ENCODE assay signal across 9 cellular contexts in the genomic region with DNA sequence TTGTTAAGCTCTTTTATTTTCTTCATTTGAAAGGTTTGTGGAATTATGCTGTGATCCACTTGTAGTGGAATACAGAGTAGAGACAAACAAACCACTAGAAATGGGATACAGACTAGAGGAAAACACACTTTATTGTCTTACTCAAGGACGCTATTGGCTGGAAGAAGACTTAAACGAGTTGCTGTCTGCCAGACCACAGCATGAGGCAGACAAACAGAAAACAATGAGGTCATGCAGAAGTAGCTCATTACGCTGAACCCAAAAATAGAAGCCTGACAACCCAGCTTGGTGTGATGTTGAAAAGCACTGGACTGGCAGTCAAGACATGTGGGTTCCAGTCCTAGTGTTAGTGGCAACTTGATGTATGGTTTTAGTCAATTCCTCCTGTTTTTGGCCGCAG.
DNase-seq lines count a peak whose midpoint lies in the region; ATAC-seq, FAIRE-seq and TF ChIP-seq lines count a peak whose summit lies in the region.
"Had no signal": no experiment of that assay in that cellular context is flagged by ENCODE, and none has a peak within 500 bp of the region (broad histone marks: within the 10 kb centered on the region; RNA-seq: fewer than 3 reads in every experiment).

No MANE protein-coding gene starts in this region.

- WGBS in HepG2 (ENCODE audit: low lambda C conversion rate) = 25% methylated on average over 4 of the region's 4 CpGs
- 52% methylated on average over 4 of the region's 4 CpGs for WGBS in right lobe of liver (ENCODE audit: insufficient coverage, low coverage, low lambda C conversion rate, missing lambda C conversion rate)

- no peak overlapping the region for H3K4me2 ChIP-seq in HepG2 (ENCODE audit: low read depth, low read length)

- no peak overlapping the region for H3K9ac ChIP-seq in HepG2 (ENCODE audit: insufficient read depth, low read depth, low read length)

- H3K27ac Mint-ChIP-seq in stimulated activated effector memory CD8-positive, alpha-beta T cell treated with anti-CD3 and anti-CD28 coated beads, Interleukin-12 subunit alpha, Interleukin-12 subunit beta, amount 100 ng/mL, for 72 hours = no peak overlapping the region

- H3K36me3 ChIP-seq in HepG2 (replicated peaks in 1 of 2; ENCODE audit: control insufficient read depth in 1 of 2, insufficient read depth in 2 of 2, low read length in 2 of 2) (no peaks in the 10 kb centered on the region), right lobe of liver (no peaks in the 10 kb centered on the region), SJCRH30 (no peaks in the 10 kb centered on the region)

- H4K20me1 ChIP-seq in HepG2 (ENCODE audit: insufficient read depth, low read length) = no peaks in the 10 kb centered on the region

- TF ChIP-seq RAD21 in HepG2 (CRISPR knock-in tag; IDR thresholded peaks at IDR 0.05) = no peak

- H3K27me3 ChIP-seq in HepG2 (ENCODE audit: control insufficient read depth in 1 of 2, insufficient read depth in 2 of 2, low read length in 2 of 2) (no peaks in the 10 kb centered on the region), right lobe of liver (no peaks in the 10 kb centered on the region), SJCRH30 (no peaks in the 10 kb centered on the region)

- no peaks in the 10 kb centered on the region for H3K9me3 ChIP-seq in HepG2 (ENCODE audit: low read length)
- H3K9me3 ChIP-seq in right lobe of liver = no peaks in the 10 kb centered on the region
- no peaks in the 10 kb centered on the region for H3K9me3 ChIP-seq in SJCRH30 (replicated peaks)

- H3K9me3 Mint-ChIP-seq in stimulated activated effector memory CD8-positive, alpha-beta T cell treated with anti-CD3 and anti-CD28 coated beads, Interleukin-12 subunit alpha, Interleukin-12 subunit beta, amount 100 ng/mL, for 72 hours = no peaks in the 10 kb centered on the region

- TF ChIP-seq CTCF in HepG2 (CRISPR knock-in tag; IDR thresholded peaks at IDR 0.05) = no peak
- TF ChIP-seq CTCF in right lobe of liver (IDR thresholded peaks at IDR 0.05) = no peak

- TF ChIP-seq POLR2A in HepG2 (IDR thresholded peaks at IDR 0.05; ENCODE audit: insufficient read depth in 1 of 2, low read depth in 2 of 2, low read length in 2 of 2) = no peak
- TF ChIP-seq POLR2A in right lobe of liver (IDR thresholded peaks at IDR 0.05) = no peak

- no peak for DNase-seq in HepG2 (ENCODE audit: low spot score)
- no peak for DNase-seq in right lobe of liver
- DNase-seq in SJCRH30 = peak; percentile 15 to 36
- peak; percentile 31 to 35 for DNase-seq in frontal cortex (ENCODE audit: low spot score in 2 of 2)
- DNase-seq in stimulated activated effector memory CD8-positive, alpha-beta T cell treated with anti-CD3 and anti-CD28 coated beads, Interleukin-12 subunit alpha, Interleukin-12 subunit beta, amount 100 ng/mL, for 72 hours (ENCODE audit: low spot score in 2 of 2) = no peak

- no peak for ATAC-seq in HepG2
- no peak for ATAC-seq in right lobe of liver
- no peak for ATAC-seq in HG03469 (IDR thresholded peaks at IDR 0.05; ENCODE audit: unreplicated experiment)
- ATAC-seq in stimulated activated effector memory CD8-positive, alpha-beta T cell treated with anti-CD3 and anti-CD28 coated beads, Interleukin-12 subunit alpha, Interleukin-12 subunit beta, amount 100 ng/mL, for 72 hours = no peak
- ATAC-seq in HG02623 (IDR thresholded peaks at IDR 0.05; ENCODE audit: unreplicated experiment) = no peak
- ATAC-seq in GM21390 (IDR thresholded peaks at IDR 0.05; ENCODE audit: unreplicated experiment) = no peak

- H3K4me1 Mint-ChIP-seq in stimulated activated effector memory CD8-positive, alpha-beta T cell treated with anti-CD3 and anti-CD28 coated beads, Interleukin-12 subunit alpha, Interleukin-12 subunit beta, amount 100 ng/mL, for 72 hours = no peaks in the 10 kb centered on the region

- POLR2A ChIA-PET in HepG2 (lab: Yijun Ruan, JAX) = no interaction called here

- no peak overlapping the region for H3K4me3 Mint-ChIP-seq in stimulated activated effector memory CD8-positive, alpha-beta T cell treated with anti-CD3 and anti-CD28 coated beads, Interleukin-12 subunit alpha, Interleukin-12 subunit beta, amount 100 ng/mL, for 72 hours

- in situ Hi-C loops in HepG2 (cut with HindIII; ENCODE audit: extremely low pct_ligation_motif_present, low pct_unique_long_range_greater_than_20kb) = no loop called here

- FAIRE-seq in HepG2 (lab: Jason Lieb, UNC) (no peak), frontal cortex (lab: Jason Lieb, UNC) (no peak)

- no peaks in the 10 kb centered on the region for H3K4me1 ChIP-seq in HepG2 (ENCODE audit: insufficient read depth, low read length)
- no peaks in the 10 kb centered on the region for H3K4me1 ChIP-seq in right lobe of liver
- H3K4me1 ChIP-seq in SJCRH30 = 0 out of 2 replicates have a peak, but pooled peaks cover 6% of the 10 kb centered on the region

- intact Hi-C loops in HepG2 (cut with micrococcal nuclease; ENCODE audit: unreplicated experiment) = no loop called here
- intact Hi-C loops in right lobe of liver (cut with DNase I) = no loop called here

- H3K27ac ChIP-seq in HepG2 (ENCODE audit: extremely low read length, insufficient read depth, low read length) (no peak overlapping the region), right lobe of liver (no peak overlapping the region), SJCRH30 (no peak overlapping the region)

- no peak overlapping the region for H2AFZ ChIP-seq in HepG2 (ENCODE audit: low read length)

- no peaks in the 10 kb centered on the region for H3K79me2 ChIP-seq in HepG2 (ENCODE audit: insufficient read depth, low read length)

- no peaks in the 10 kb centered on the region for H3K36me3 Mint-ChIP-seq in stimulated activated effector memory CD8-positive, alpha-beta T cell treated with anti-CD3 and anti-CD28 coated beads, Interleukin-12 subunit alpha, Interleukin-12 subunit beta, amount 100 ng/mL, for 72 hours

- TF ChIP-seq EP300 in HepG2 (IDR thresholded peaks at IDR 0.05; ENCODE audit: low read depth in 2 of 2, low read length in 2 of 2) (no peak), HepG2 (CRISPR knock-in tag; IDR thresholded peaks at IDR 0.05; ENCODE audit: borderline replicate concordance) (no peak)

- no TSS peak for BruUV-seq in HepG2 (replicated peaks; lab: Mats Ljungman, UMichigan)

- H3K4me3 ChIP-seq in HepG2 (replicated peaks in 1 of 3; ENCODE audit: insufficient read depth in 1 of 3, low read depth in 2 of 3, low read length in 3 of 3) = no peak overlapping the region
- H3K4me3 ChIP-seq in right lobe of liver = no peak overlapping the region
- H3K4me3 ChIP-seq in SJCRH30 = no peak overlapping the region
- H3K4me3 ChIP-seq: skin epidermis had no signal

- CTCF ChIA-PET in HepG2 (lab: Yijun Ruan, JAX; ENCODE audit: low intra/inter-chr PET ratio, low total read pairs) = no interaction called here

TF ChIP-seq in HepG2, 621 proteins besides CTCF, POLR2A, EP300 and RAD21:
- TF ChIP-seq ATF7 (IDR thresholded peaks at IDR 0.05) (peak; percentile 33; the same call in 1 of the 2 replicates), ATF7 (CRISPR knock-in tag; IDR thresholded peaks at IDR 0.05) (no peak), MTERF4 (CRISPR knock-in tag; IDR thresholded peaks at IDR 0.05) (no peak)

Comparison
In these comparisons a context has a peak if more than half of its experiments do, and no peak if none do; other contexts are left out.
1. DNase-seq: peak in SJCRH30 (2 of 2) and frontal cortex (2 of 2); none in HepG2 (single experiment), right lobe of liver (0 of 3) and stimulated activated effector memory CD8-positive, alpha-beta T cell treated with anti-CD3 and anti-CD28 coated beads, Interleukin-12 subunit alpha, Interleukin-12 subunit beta, amount 100 ng/mL, for 72 hours (0 of 2).